In genomic region chr17:66944365-66945203, GRCh38 we compare ENCODE assay signal across 13 cellular contexts. TPM values are rescaled to one million over a fixed set of nuclear protein-coding genes. Genes with fewer than 3 reads are reported as not detected.
DNase-seq lines count a peak whose midpoint lies in the region; ATAC-seq, FAIRE-seq and TF ChIP-seq lines count a peak whose summit lies in the region.
"Had no signal": no experiment of that assay in that cellular context is flagged by ENCODE, and none has a peak within 500 bp of the region (broad histone marks: within the 10 kb centered on the region; RNA-seq: fewer than 3 reads in every experiment).

No MANE protein-coding gene starts in this region.

- intact Hi-C loops in body of pancreas (cut with DNase I) (no loop called here), mucosa of descending colon (cut with DNase I, micrococcal nuclease) (no loop called here)

- TF ChIP-seq CTCF in body of pancreas (IDR thresholded peaks at IDR 0.05) (no peak), mucosa of descending colon (IDR thresholded peaks at IDR 0.05) (no peak)

- ATAC-seq in body of pancreas = peak; percentile 27
- peak; percentile 31 for ATAC-seq in mucosa of descending colon
- ATAC-seq in GM19351 (IDR thresholded peaks at IDR 0.05; ENCODE audit: unreplicated experiment) = no peak
- ATAC-seq: naive thymus-derived CD4-positive, alpha-beta T cell had no signal

- DNase-seq in AG20443 (ENCODE audit: low spot score) = peak; percentile 54
- no peak for DNase-seq in HTR-8/SVneo (ENCODE audit: insufficient read length, low spot score)
- peak in 1 of 4 donors; percentile 18 for DNase-seq in body of pancreas
- no peak for DNase-seq in mucosa of descending colon
- DNase-seq in HEK293T (ENCODE audit: extremely low spot score) = no peak
- DNase-seq in glomerular visceral epithelial cell (ENCODE audit: extremely low spot score) = no peak
- DNase-seq in epidermal melanocyte (ENCODE audit: insufficient read length, low spot score) = no peak
- DNase-seq: activated CD4-positive, alpha-beta T cell treated with anti-CD3 and anti-CD28 coated beads, Interleukin-2, amount 10 ng/mL, durations not matched to agents 7 days and 5 days; central memory CD4-positive, alpha-beta T cell; naive thymus-derived CD4-positive, alpha-beta T cell; NCI-H187 had no signal

- H3K4me1 ChIP-seq in body of pancreas = peaks cover 10% of the 10 kb centered on the region
- H3K4me1 ChIP-seq in mucosa of descending colon (ENCODE audit: low read depth) = no peaks in the 10 kb centered on the region

- peak; percentile 85 for FAIRE-seq in HTR-8/SVneo (lab: Jason Lieb, UNC)

- H3K4me3 ChIP-seq in body of pancreas (no peak overlapping the region), mucosa of descending colon (no peak overlapping the region)

- CTCF ChIA-PET in HEK293T (lab: Yijun Ruan, JAX) = no interaction called here

- H3K27ac ChIP-seq in body of pancreas = no peak overlapping the region

- H3K36me3 ChIP-seq in body of pancreas (replicated peaks in 1 of 2; ENCODE audit: insufficient read depth in 1 of 2, low read depth in 2 of 2) (no peaks in the 10 kb centered on the region), mucosa of descending colon (ENCODE audit: low read depth) (no peaks in the 10 kb centered on the region)

- POLR2A ChIA-PET in HEK293T (lab: Yijun Ruan, JAX) = no interaction called here

- no peaks in the 10 kb centered on the region for H3K9me3 ChIP-seq in body of pancreas
- H3K9me3 ChIP-seq in mucosa of descending colon = no peaks in the 10 kb centered on the region

- TF ChIP-seq POLR2A in body of pancreas (IDR thresholded peaks at IDR 0.05) = no peak

- H3K27me3 ChIP-seq in body of pancreas = no peaks in the 10 kb centered on the region

- 13% methylated on average over 16 of the region's 16 CpGs for WGBS in body of pancreas, 2 donors

TF ChIP-seq in HEK293T, 16 proteins besides CTCF, POLR2A, EP300 and RAD21:
- TF ChIP-seq ELF4 (IDR thresholded peaks at IDR 0.05) (no peak), PKNOX1 (IDR thresholded peaks at IDR 0.05) (no peak), L3MBTL2 (conservative IDR thresholded peaks at IDR 0.05) (no peak), FOXA1 (IDR thresholded peaks at IDR 0.05) (no peak)

RNA-seq across cellular contexts. Expression of gene CACNG4, which starts 19.9 kb away (rescaled TPM):
- total RNA-seq in body of pancreas = under 1 TPM in 1 of 2 donors, not detected in 1; 0.26 TPM
- under 1 TPM; 0.07 to 0.47 (median 0.26) TPM for total RNA-seq in mucosa of descending colon
- total RNA-seq: activated CD4-positive, alpha-beta T cell treated with anti-CD3 and anti-CD28 coated beads, Interleukin-2, amount 10 ng/mL, durations not matched to agents 7 days and 5 days; CD4-positive, alpha-beta T cell; naive thymus-derived CD4-positive, alpha-beta T cell had no signal
